ENCODE assay signal across 8 cellular contexts in the genomic region with DNA sequence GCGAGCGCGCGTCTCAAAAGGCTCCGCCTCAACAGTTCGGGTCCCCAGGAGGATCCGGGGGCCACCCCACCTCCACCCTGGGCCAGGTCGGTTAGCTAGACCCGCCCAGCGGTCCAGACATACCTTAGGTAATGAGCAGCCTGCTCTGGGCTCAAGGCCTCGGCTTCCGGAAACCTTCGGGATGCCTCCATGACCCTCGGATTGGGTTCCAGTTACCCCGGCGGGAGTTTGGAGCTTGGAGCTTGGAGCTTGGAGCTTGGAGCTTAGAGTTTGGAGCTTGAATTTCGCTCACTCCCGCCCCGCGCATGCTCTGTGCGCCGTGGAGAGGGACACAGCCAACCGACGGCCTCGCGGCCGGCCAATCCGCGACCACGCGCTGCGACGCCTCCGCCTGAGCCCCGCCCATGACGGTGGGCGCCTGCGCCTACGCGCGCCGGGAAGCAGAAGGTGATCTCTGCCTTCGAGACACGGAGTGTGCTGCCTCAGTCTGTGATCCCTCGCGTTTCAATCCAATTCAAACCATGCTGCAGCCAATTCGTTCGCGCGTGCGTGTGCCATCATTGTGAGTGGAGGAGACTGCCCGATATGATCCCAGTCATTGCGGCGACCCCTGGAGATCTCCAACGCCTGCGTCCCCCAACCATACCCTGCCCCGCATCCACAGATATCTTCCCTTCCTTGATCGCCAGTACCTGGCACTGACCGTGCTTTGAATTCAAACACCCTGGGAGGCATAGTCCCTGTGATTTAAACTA. TPM values are rescaled to one million over a fixed set of nuclear protein-coding genes. Genes with fewer than 3 reads are reported as not detected.
DNase-seq lines count a peak whose midpoint lies in the region; ATAC-seq and TF ChIP-seq lines count a peak whose summit lies in the region.

A gene with protein sequence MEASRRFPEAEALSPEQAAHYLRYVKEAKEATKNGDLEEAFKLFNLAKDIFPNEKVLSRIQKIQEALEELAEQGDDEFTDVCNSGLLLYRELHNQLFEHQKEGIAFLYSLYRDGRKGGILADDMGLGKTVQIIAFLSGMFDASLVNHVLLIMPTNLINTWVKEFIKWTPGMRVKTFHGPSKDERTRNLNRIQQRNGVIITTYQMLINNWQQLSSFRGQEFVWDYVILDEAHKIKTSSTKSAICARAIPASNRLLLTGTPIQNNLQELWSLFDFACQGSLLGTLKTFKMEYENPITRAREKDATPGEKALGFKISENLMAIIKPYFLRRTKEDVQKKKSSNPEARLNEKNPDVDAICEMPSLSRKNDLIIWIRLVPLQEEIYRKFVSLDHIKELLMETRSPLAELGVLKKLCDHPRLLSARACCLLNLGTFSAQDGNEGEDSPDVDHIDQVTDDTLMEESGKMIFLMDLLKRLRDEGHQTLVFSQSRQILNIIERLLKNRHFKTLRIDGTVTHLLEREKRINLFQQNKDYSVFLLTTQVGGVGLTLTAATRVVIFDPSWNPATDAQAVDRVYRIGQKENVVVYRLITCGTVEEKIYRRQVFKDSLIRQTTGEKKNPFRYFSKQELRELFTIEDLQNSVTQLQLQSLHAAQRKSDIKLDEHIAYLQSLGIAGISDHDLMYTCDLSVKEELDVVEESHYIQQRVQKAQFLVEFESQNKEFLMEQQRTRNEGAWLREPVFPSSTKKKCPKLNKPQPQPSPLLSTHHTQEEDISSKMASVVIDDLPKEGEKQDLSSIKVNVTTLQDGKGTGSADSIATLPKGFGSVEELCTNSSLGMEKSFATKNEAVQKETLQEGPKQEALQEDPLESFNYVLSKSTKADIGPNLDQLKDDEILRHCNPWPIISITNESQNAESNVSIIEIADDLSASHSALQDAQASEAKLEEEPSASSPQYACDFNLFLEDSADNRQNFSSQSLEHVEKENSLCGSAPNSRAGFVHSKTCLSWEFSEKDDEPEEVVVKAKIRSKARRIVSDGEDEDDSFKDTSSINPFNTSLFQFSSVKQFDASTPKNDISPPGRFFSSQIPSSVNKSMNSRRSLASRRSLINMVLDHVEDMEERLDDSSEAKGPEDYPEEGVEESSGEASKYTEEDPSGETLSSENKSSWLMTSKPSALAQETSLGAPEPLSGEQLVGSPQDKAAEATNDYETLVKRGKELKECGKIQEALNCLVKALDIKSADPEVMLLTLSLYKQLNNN (minus strand): TSS at position 307 of the 755 bp plus-strand sequence. CDS start 116 bp downstream, at position 191.

- H3K27me3 ChIP-seq in foreskin keratinocyte: no peaks in the 10 kb centered on the region
- no peaks in the 10 kb centered on the region for H3K27me3 ChIP-seq in neuronal stem cell (ENCODE audit: control insufficient read depth in 3 of 3, insufficient read depth in 3 of 3, low read depth in 1 of 3, low read length in 3 of 3)

- no peak within 1 kb of the TSS for H3K14ac ChIP-seq in neuronal stem cell (ENCODE audit: low read length)

- no peak for TF ChIP-seq CTCF in LNCaP clone FGC (IDR thresholded peaks at IDR 0.05; ENCODE audit: control insufficient read depth, extremely low read depth, insufficient read depth)
- TF ChIP-seq CTCF in foreskin keratinocyte (conservative IDR thresholded peaks at IDR 0.05): no peak

- no peak within 1 kb of the TSS for H2BK12ac ChIP-seq in neuronal stem cell (ENCODE audit: low read length)

- H3K4me3 ChIP-seq in LNCaP clone FGC (ENCODE audit: low read depth, low read length) (peak within 1 kb of the TSS; percentile 76), neuronal stem cell (ENCODE audit: low read length in 2 of 2) (peak within 1 kb of the TSS; percentile 55 to 94)

- H3K36me3 ChIP-seq in neuronal stem cell (replicated peaks in 1 of 2; ENCODE audit: control insufficient read depth in 2 of 2, insufficient read depth in 2 of 2, low read length in 2 of 2): peaks cover 2 to 12% of the 10 kb centered on the region in 2 donors

- peak within 1 kb of the TSS; percentile 68 for H3K27ac ChIP-seq in foreskin keratinocyte
- peak within 1 kb of the TSS; percentile 66 for H3K27ac ChIP-seq in neuronal stem cell (replicated peaks; ENCODE audit: low read length)

- H3K23ac ChIP-seq in neuronal stem cell (ENCODE audit: low read depth, low read length, poor library complexity): peak within 1 kb of the TSS; percentile 93

- ATAC-seq in foreskin keratinocyte: peak; percentile 97

- no peak within 1 kb of the TSS for H2AK5ac ChIP-seq in neuronal stem cell (ENCODE audit: low read depth, low read length)

- H3K4me2 ChIP-seq in neuronal stem cell (ENCODE audit: insufficient read depth, low read length, poor library complexity, severe bottlenecking): peak within 1 kb of the TSS; percentile 56

- no peak within 1 kb of the TSS for H3K4ac ChIP-seq in neuronal stem cell (ENCODE audit: low read length)

- H2BK15ac ChIP-seq in neuronal stem cell (ENCODE audit: low read length): no peak within 1 kb of the TSS

- no peak within 1 kb of the TSS for H2BK5ac ChIP-seq in neuronal stem cell (ENCODE audit: low read length)

- H3K9ac ChIP-seq in neuronal stem cell (ENCODE audit: low read depth, low read length, poor library complexity): no peak within 1 kb of the TSS

- no peak within 1 kb of the TSS for H4K91ac ChIP-seq in neuronal stem cell (ENCODE audit: low read depth, low read length, poor library complexity)

- peak within 1 kb of the TSS; percentile 77 for H2AFZ ChIP-seq in neuronal stem cell (ENCODE audit: low read length)

- no CpG with 5 or more reads among the region's 59 CpGs for WGBS in neuronal stem cell (ENCODE audit: extremely low coverage in 2 of 2, insufficient read length in 2 of 2, insufficient replicate concordance in 1 of 2), 2 donors

- H4K8ac ChIP-seq in neuronal stem cell (ENCODE audit: low read depth, low read length): no peak within 1 kb of the TSS

- peak within 1 kb of the TSS; percentile 83 for H3K18ac ChIP-seq in neuronal stem cell (ENCODE audit: low read length)

- H3K4me1 ChIP-seq in foreskin keratinocyte (no peaks in the 10 kb centered on the region), neuronal stem cell (ENCODE audit: control insufficient read depth in 2 of 2, insufficient read depth in 1 of 2, low read depth in 1 of 2, low read length in 2 of 2) (peaks cover 0 to 4% of the 10 kb centered on the region in 2 donors)

- H3K9me3 ChIP-seq in neuronal stem cell (replicated peaks in 1 of 2; ENCODE audit: control insufficient read depth in 2 of 2, insufficient read depth in 1 of 2, low read depth in 1 of 2, low read length in 2 of 2): no peaks in the 10 kb centered on the region

- peak; percentile 98 for DNase-seq in ELF-1 (ENCODE audit: low read depth, low spot score)
- peak; percentile 38 for DNase-seq in GOT3 (lab: John Stamatoyannopoulos, UW)
- peak; percentile 55 for DNase-seq in LNCaP clone FGC (ENCODE audit: low read depth)
- peak; percentile 61 for DNase-seq in SIG-M5 treated with dmso at 0.1 percent for 504 hours (lab: John Stamatoyannopoulos, UW; ENCODE audit: unreplicated experiment)
- peak; percentile 78 for DNase-seq in activated gamma-delta T cell treated with Interleukin-2 at 50 U/mL for 16 hours
- peak; percentile 63 to 78 for DNase-seq in foreskin keratinocyte
- DNase-seq in neuronal stem cell (ENCODE audit: low spot score): peak; percentile 82
- DNase-seq in stromal cell of bone marrow (ENCODE audit: low read depth): peak; percentile 66

- no peaks in the 10 kb centered on the region for H3K79me1 ChIP-seq in neuronal stem cell (ENCODE audit: low read depth, low read length)

- H2BK120ac ChIP-seq in neuronal stem cell (ENCODE audit: low read depth, low read length): no peak within 1 kb of the TSS

RNA-seq across cellular contexts. Expression of the gene that starts here (rescaled TPM):
- total RNA-seq in foreskin keratinocyte: 15.1 and 19.8 TPM in 2 replicates
- polyA plus RNA-seq in foreskin keratinocyte: 4.3 and 6.7 TPM in 2 replicates
- polyA plus RNA-seq in neuronal stem cell (2013, experiment 1 of 2): 7.9 TPM
- polyA plus RNA-seq in neuronal stem cell (2013, experiment 2 of 2): 7.9 TPM

Comparison
In these comparisons a context has a peak if more than half of its experiments do, and no peak if none do; other contexts are left out.
1. Peak in every context shown above with its lines: DNase-seq, ATAC-seq, H3K4me3 ChIP-seq and H3K27ac ChIP-seq.
2. DNase-seq: peak in every context shown above with its lines; median percentile 98 in ELF-1; 82 in neuronal stem cell; 78 in activated gamma-delta T cell treated with Interleukin-2 at 50 U/mL for 16 hours; 70 in foreskin keratinocyte; 66 in stromal cell of bone marrow; 61 in SIG-M5 treated with dmso at 0.1 percent for 504 hours; 55 in LNCaP clone FGC; 38 in GOT3.